8 cellular contexts compared by ENCODE assay signal in genomic region chr2:168247341-168248305, GRCh38. TPM values are rescaled to one million over a fixed set of nuclear protein-coding genes. Genes with fewer than 3 reads are reported as not detected.
A peak's percentile ranks its signal among the peaks of the same experiment; 100 is the strongest.
DNase-seq lines count a peak whose midpoint lies in the region; ATAC-seq and TF ChIP-seq lines count a peak whose summit lies in the region.

STK39 (minus strand) TSS chr2:168247595; CDS start chr2:168247435, 160 bp downstream.

- H3K27ac ChIP-seq in esophagus muscularis mucosa (replicated peaks in 1 of 4) (peak within 1 kb of the TSS; percentile 90 to 93 (median 90)), muscle layer of colon (ENCODE audit: low read depth, low read length) (peak within 1 kb of the TSS; percentile 76)

- WGBS in esophagus muscularis mucosa = 3% methylated on average over 10 of the region's 91 CpGs

- H3K9me3 ChIP-seq in esophagus muscularis mucosa (no peaks in the 10 kb centered on the region), muscle layer of colon (ENCODE audit: low read length) (no peaks in the 10 kb centered on the region)

- BruUV-seq in Calu3 (replicated peaks; lab: Mats Ljungman, UMichigan) = no TSS peak

- peak; percentile 80 for ATAC-seq in GM21390 (IDR thresholded peaks at IDR 0.05; ENCODE audit: unreplicated experiment)
- peak; percentile 67 to 70 for ATAC-seq in activated T-cell treated with anti-CD3 and anti-CD28 coated beads, Interleukin-2, amount 50 U/mL, for 72 hours (replicated peaks in 1 of 2)

- TF ChIP-seq EP300 in esophagus muscularis mucosa (IDR thresholded peaks at IDR 0.05) = no peak

- TF ChIP-seq POLR2A in esophagus muscularis mucosa (IDR thresholded peaks at IDR 0.05; ENCODE audit: low read depth) = no peak

- H3K27me3 ChIP-seq in esophagus muscularis mucosa = no peaks in the 10 kb centered on the region
- no peaks in the 10 kb centered on the region for H3K27me3 ChIP-seq in muscle layer of colon (ENCODE audit: control insufficient read depth in 1 of 2, insufficient read depth in 2 of 2, low read length in 2 of 2)

- TF ChIP-seq CTCF in Calu3 (IDR thresholded peaks at IDR 0.05; ENCODE audit: unreplicated experiment) = peak; percentile 38
- no peak for TF ChIP-seq CTCF in esophagus muscularis mucosa (IDR thresholded peaks at IDR 0.05)

- CTCF ChIA-PET in Calu3 (lab: Charles Lee) = interaction anchor here (1.0 to 1.8 kb wide), 3 partner anchors 24 to 110 kb away, joined by 4 to 7 read pairs (median 4); no protein-coding TSS in a partner anchor

- peaks cover 55% of the 10 kb centered on the region for H3K36me3 Mint-ChIP-seq in Calu3 (ENCODE audit: insufficient read depth, unreplicated experiment)
- H3K36me3 Mint-ChIP-seq in activated T-cell treated with anti-CD3 and anti-CD28 coated beads, Interleukin-2, amount 50 U/mL, for 72 hours (ENCODE audit: insufficient read depth in 2 of 2) = peaks cover 0 to 4% of the 10 kb centered on the region in 2 donors

- H3K9ac ChIP-seq in muscle layer of colon (ENCODE audit: low read length) = peak within 1 kb of the TSS; percentile 53

- H3K4me3 ChIP-seq in esophagus muscularis mucosa (peak within 1 kb of the TSS; percentile 84 to 93 (median 89)), muscle layer of colon (ENCODE audit: low read depth in 1 of 2, low read length in 2 of 2) (peak within 1 kb of the TSS; percentile 72 to 84)

- H3K4me1 Mint-ChIP-seq in Calu3 (ENCODE audit: low read depth, unreplicated experiment) = peaks cover 24% of the 10 kb centered on the region
- peaks cover 40% of the 10 kb centered on the region for H3K4me1 Mint-ChIP-seq in activated T-cell treated with anti-CD3 and anti-CD28 coated beads, Interleukin-2, amount 50 U/mL, for 72 hours (ENCODE audit: low read depth)

- no peaks in the 10 kb centered on the region for H3K9me3 Mint-ChIP-seq in Calu3 (ENCODE audit: low read depth, unreplicated experiment)
- H3K9me3 Mint-ChIP-seq in activated T-cell treated with anti-CD3 and anti-CD28 coated beads, Interleukin-2, amount 50 U/mL, for 72 hours = no peaks in the 10 kb centered on the region

- DNase-seq in Calu3 = peak; percentile 88
- DNase-seq in HUDEP-2 (lab: John Stamatoyannopoulos, UW; ENCODE audit: unreplicated experiment in 76 of 76) = peak in 55 of 76 experiments; percentile 4 to 58 (median 28)
- peak; percentile 21 for DNase-seq in OCI-M2 (lab: John Stamatoyannopoulos, UW; ENCODE audit: unreplicated experiment)
- peak; percentile 81 to 83 for DNase-seq in activated T-cell treated with anti-CD3 and anti-CD28 coated beads, Interleukin-2, amount 50 U/mL, for 72 hours
- peak; percentile 93 for DNase-seq in esophagus muscularis mucosa (ENCODE audit: extremely low spot score)
- peak; percentile 44 for DNase-seq in stimulated activated CD8-positive, alpha-beta memory T cell treated with anti-CD3 and anti-CD28 coated beads, Interleukin-7, amount 100 ng/mL, for 24 hours (ENCODE audit: low read depth)

- H3K27me3 Mint-ChIP-seq in Calu3 (ENCODE audit: unreplicated experiment) = no peaks in the 10 kb centered on the region
- H3K27me3 Mint-ChIP-seq in activated T-cell treated with anti-CD3 and anti-CD28 coated beads, Interleukin-2, amount 50 U/mL, for 72 hours (ENCODE audit: low read depth) = peaks cover 9% of the 10 kb centered on the region

- H3K36me3 ChIP-seq in esophagus muscularis mucosa (no peaks in the 10 kb centered on the region), muscle layer of colon (ENCODE audit: insufficient read depth, low read length) (no peaks in the 10 kb centered on the region)

- no peak within 1 kb of the TSS for H3K4me3 Mint-ChIP-seq in Calu3 (ENCODE audit: low read depth, unreplicated experiment)
- H3K4me3 Mint-ChIP-seq in activated T-cell treated with anti-CD3 and anti-CD28 coated beads, Interleukin-2, amount 50 U/mL, for 72 hours = peak within 1 kb of the TSS; percentile 95 to 99

- peak within 1 kb of the TSS; percentile 88 for H3K27ac Mint-ChIP-seq in Calu3 (ENCODE audit: unreplicated experiment)
- H3K27ac Mint-ChIP-seq in activated T-cell treated with anti-CD3 and anti-CD28 coated beads, Interleukin-2, amount 50 U/mL, for 72 hours = peak within 1 kb of the TSS; percentile 82

- intact Hi-C loops in Calu3 (cut with micrococcal nuclease; ENCODE audit: unreplicated experiment) (loop anchor here (5.0 kb wide), 3 partner anchors 35 to 110 kb away; no protein-coding TSS in a partner anchor), esophagus muscularis mucosa (cut with DNase I) (loop anchor here (5.0 to 10.0 kb wide), 3 partner anchors 65 to 953 kb away; partner anchors contain the start of gene B3GALT1)

- H3K4me1 ChIP-seq in esophagus muscularis mucosa (peaks cover 28 to 63% (median 56%) of the 10 kb centered on the region in 4 donors), muscle layer of colon (ENCODE audit: insufficient read depth, low read length) (peaks cover 7% of the 10 kb centered on the region)

RNA-seq across cellular contexts. Expression of gene STK39, which starts in this region (rescaled TPM):
- total RNA-seq in Calu3 (2022) (100 and 110 TPM in 2 replicates), esophagus muscularis mucosa (10 to 100 TPM; 32.5 to 49.1 (median 41.5) TPM)
- total RNA-seq in activated T-cell treated with anti-CD3 and anti-CD28 coated beads, Interleukin-2, amount 50 U/mL, for 72 hours = 10 to 100 TPM; 37.1 to 41.0 TPM

Comparison
In these comparisons a context has a peak if more than half of its experiments do, and no peak if none do; other contexts are left out.
1. Peak in every context shown above with its lines: DNase-seq, ATAC-seq, H3K4me3 ChIP-seq and H3K27ac ChIP-seq.
2. DNase-seq: peak in every context shown above with its lines; median percentile 93 in esophagus muscularis mucosa; 88 in Calu3; 82 in activated T-cell treated with anti-CD3 and anti-CD28 coated beads, Interleukin-2, amount 50 U/mL, for 72 hours; 44 in stimulated activated CD8-positive, alpha-beta memory T cell treated with anti-CD3 and anti-CD28 coated beads, Interleukin-7, amount 100 ng/mL, for 24 hours; 28 in HUDEP-2; 21 in OCI-M2.